In the genomic region with DNA sequence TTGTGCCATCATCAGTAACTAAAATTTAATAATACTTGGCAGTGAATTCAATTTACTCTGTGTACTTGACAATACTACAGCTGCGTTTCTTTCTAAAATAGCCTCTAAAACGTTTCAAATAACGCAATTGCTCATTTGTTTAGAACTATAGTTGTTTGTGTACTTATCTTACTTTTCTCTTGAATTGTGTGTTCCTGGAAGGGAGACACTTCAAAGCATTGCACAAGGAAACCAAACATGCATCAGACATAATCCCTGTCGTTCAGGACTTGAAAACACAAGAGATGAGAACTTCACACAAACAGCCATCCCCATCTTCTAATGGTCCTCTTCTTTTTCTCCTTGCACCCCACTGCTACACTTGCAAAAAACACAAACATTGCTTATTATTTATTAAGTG, we compare ENCODE assay signal across 11 cellular contexts. TPM values are rescaled to one million over a fixed set of nuclear protein-coding genes. Genes with fewer than 3 reads are reported as not detected.
DNase-seq lines count a peak whose midpoint lies in the region; ATAC-seq and TF ChIP-seq lines count a peak whose summit lies in the region.
"Had no signal": no experiment of that assay in that cellular context is flagged by ENCODE, and none has a peak within 500 bp of the region (broad histone marks: within the 10 kb centered on the region; RNA-seq: fewer than 3 reads in every experiment).

No MANE protein-coding gene starts in this region.

- no peaks in the 10 kb centered on the region for H3K36me3 ChIP-seq in BLaER1

- peak overlapping the region; percentile 80 for H3K4me3 Mint-ChIP-seq in activated CD8-positive, alpha-beta T cell treated with anti-CD3 and anti-CD28 coated beads, Interleukin-2, amount 10 ng/mL, durations not matched to agents 7 days and 5 days
- H3K4me3 Mint-ChIP-seq in mesothelial cell of epicardium, result no peak overlapping the region
- no peak overlapping the region for H3K4me3 Mint-ChIP-seq in MCF 10A (ENCODE audit: unreplicated experiment)

- peak; percentile 53 for DNase-seq in activated CD8-positive, alpha-beta T cell treated with anti-CD3 and anti-CD28 coated beads, Interleukin-2, amount 10 ng/mL, durations not matched to agents 7 days and 5 days
- no peak for DNase-seq in mesothelial cell of epicardium (ENCODE audit: low spot score in 2 of 2, unreplicated experiment in 2 of 2)
- no peak for DNase-seq in HUDEP-2 (lab: John Stamatoyannopoulos, UW; ENCODE audit: unreplicated experiment in 76 of 76)
- no peak for DNase-seq in MCF 10A (ENCODE audit: unreplicated experiment)
- DNase-seq in GOT3 (lab: John Stamatoyannopoulos, UW), result no peak
- DNase-seq in DMS114 treated with DMSO at 0.1 percent for 48 hours (lab: John Stamatoyannopoulos, UW; ENCODE audit: unreplicated experiment), result no peak
- DNase-seq: left cardiac atrium had no signal

- H3K4me3 ChIP-seq in BLaER1, result no peak overlapping the region

- H4K20me1 ChIP-seq in BLaER1, result no peaks in the 10 kb centered on the region

- no peak for TF ChIP-seq CTCF in mesothelial cell of epicardium (IDR thresholded peaks at IDR 0.05; ENCODE audit: unreplicated experiment)
- no peak for TF ChIP-seq CTCF in MCF 10A (IDR thresholded peaks at IDR 0.05; ENCODE audit: unreplicated experiment)

- H3K9ac ChIP-seq in BLaER1, result no peak overlapping the region

- no peaks in the 10 kb centered on the region for H3K9me3 ChIP-seq in BLaER1

- no TSS peak for BruUV-seq in MCF 10A (replicated peaks; lab: Mats Ljungman, UMichigan)

- CTCF ChIA-PET in activated CD8-positive, alpha-beta T cell treated with anti-CD3 and anti-CD28 coated beads, Interleukin-2, amount 10 ng/mL, durations not matched to agents 7 days and 5 days (lab: Charles Lee), result interaction anchor here (1.0 to 6.5 kb wide), 7 partner anchors 25 to 62 kb away, joined by 3 to 48 read pairs (median 7); no protein-coding TSS in a partner anchor
- CTCF ChIA-PET in MCF 10A (lab: Yijun Ruan, JAX), result no interaction called here

- ATAC-seq in GM21529 (IDR thresholded peaks at IDR 0.05; ENCODE audit: unreplicated experiment), result peak; percentile 21
- ATAC-seq in activated CD8-positive, alpha-beta T cell treated with anti-CD3 and anti-CD28 coated beads, Interleukin-2, amount 10 ng/mL, durations not matched to agents 7 days and 5 days, result peak; percentile 54

- H3K4me1 ChIP-seq in BLaER1, result peaks cover 9% of the 10 kb centered on the region

- no peaks in the 10 kb centered on the region for H3K27me3 Mint-ChIP-seq in activated CD8-positive, alpha-beta T cell treated with anti-CD3 and anti-CD28 coated beads, Interleukin-2, amount 10 ng/mL, durations not matched to agents 7 days and 5 days (ENCODE audit: low read depth)
- H3K27me3 Mint-ChIP-seq in mesothelial cell of epicardium (ENCODE audit: low read depth) (peaks cover 14% of the 10 kb centered on the region), MCF 10A (ENCODE audit: insufficient read depth, unreplicated experiment) (no peaks in the 10 kb centered on the region)

- POLR2A ChIA-PET in activated CD8-positive, alpha-beta T cell treated with anti-CD3 and anti-CD28 coated beads, Interleukin-2, amount 10 ng/mL, durations not matched to agents 7 days and 5 days (lab: Charles Lee), result interaction anchor here (0.9 to 5.3 kb wide), 7 partner anchors 25 to 62 kb away, joined by 3 to 120 read pairs (median 10); a partner anchor contains a TSS
- POLR2A ChIA-PET in MCF 10A (lab: Yijun Ruan, JAX), result interaction anchor here (2.7 to 2.9 kb wide), 2 partner anchors 9 to 105 kb away, joined by 11 read pairs; no protein-coding TSS in a partner anchor

- H3K27me3 ChIP-seq in BLaER1, result no peaks in the 10 kb centered on the region

- H3K4me1 Mint-ChIP-seq in activated CD8-positive, alpha-beta T cell treated with anti-CD3 and anti-CD28 coated beads, Interleukin-2, amount 10 ng/mL, durations not matched to agents 7 days and 5 days (ENCODE audit: low read depth), result peaks cover 78% of the 10 kb centered on the region
- H3K4me1 Mint-ChIP-seq in mesothelial cell of epicardium (peaks cover 64% of the 10 kb centered on the region), MCF 10A (ENCODE audit: insufficient read depth, unreplicated experiment) (peaks cover 43% of the 10 kb centered on the region)

- intact Hi-C loops in MCF 10A (cut with micrococcal nuclease), result no loop called here

- H3K27ac Mint-ChIP-seq in activated CD8-positive, alpha-beta T cell treated with anti-CD3 and anti-CD28 coated beads, Interleukin-2, amount 10 ng/mL, durations not matched to agents 7 days and 5 days, result peak overlapping the region; percentile 99
- H3K27ac Mint-ChIP-seq in mesothelial cell of epicardium, result peak overlapping the region; percentile 90
- no peak overlapping the region for H3K27ac Mint-ChIP-seq in MCF 10A (ENCODE audit: low read depth, unreplicated experiment)
- H3K27ac Mint-ChIP-seq: IgD-negative memory B cell had no signal

- no peak overlapping the region for H3K27ac ChIP-seq in BLaER1

- peaks cover 13% of the 10 kb centered on the region for H3K9me3 Mint-ChIP-seq in activated CD8-positive, alpha-beta T cell treated with anti-CD3 and anti-CD28 coated beads, Interleukin-2, amount 10 ng/mL, durations not matched to agents 7 days and 5 days (ENCODE audit: insufficient read depth)
- H3K9me3 Mint-ChIP-seq in mesothelial cell of epicardium (no peaks in the 10 kb centered on the region), MCF 10A (ENCODE audit: unreplicated experiment) (no peaks in the 10 kb centered on the region)
- H3K9me3 Mint-ChIP-seq: IgD-negative memory B cell had no signal

- peak overlapping the region; percentile 20; the same call in 1 of the 2 replicates for H3K4me2 ChIP-seq in BLaER1

- H3K36me3 Mint-ChIP-seq in activated CD8-positive, alpha-beta T cell treated with anti-CD3 and anti-CD28 coated beads, Interleukin-2, amount 10 ng/mL, durations not matched to agents 7 days and 5 days (ENCODE audit: low read depth), result peaks cover 53% of the 10 kb centered on the region
- no peaks in the 10 kb centered on the region for H3K36me3 Mint-ChIP-seq in mesothelial cell of epicardium
- no peaks in the 10 kb centered on the region for H3K36me3 Mint-ChIP-seq in MCF 10A (ENCODE audit: insufficient read depth, unreplicated experiment)
- H3K36me3 Mint-ChIP-seq: IgD-negative memory B cell had no signal

RNA-seq across cellular contexts. Expression of a gene that starts 38.4 kb away (rescaled TPM):
- total RNA-seq in activated CD8-positive, alpha-beta T cell treated with anti-CD3 and anti-CD28 coated beads, Interleukin-2, amount 10 ng/mL, durations not matched to agents 7 days and 5 days, result 100 to 1,000 TPM; 116 to 119 TPM
- total RNA-seq in mesothelial cell of epicardium, result 6.6 to 7.2 TPM (median 7.1 TPM) in 3 replicates
- 0.12 TPM in 2 replicates for total RNA-seq in MCF 10A (2022)
- total RNA-seq: dermis microvascular lymphatic vessel endothelial cell had no signal

Comparison
In these comparisons a context has a peak if more than half of its experiments do, and no peak if none do; other contexts are left out.
1. RNA of a gene that starts 38.4 kb away (total RNA-seq): 116 to 119 TPM in activated CD8-positive, alpha-beta T cell treated with anti-CD3 and anti-CD28 coated beads, Interleukin-2, amount 10 ng/mL, durations not matched to agents 7 days and 5 days; 6.6 to 7.2 TPM in mesothelial cell of epicardium and 0.12 TPM in MCF 10A; every median in the first group is over 10 times any median in the second.